ENCODE assay signal across 16 cellular contexts in the genomic region with DNA sequence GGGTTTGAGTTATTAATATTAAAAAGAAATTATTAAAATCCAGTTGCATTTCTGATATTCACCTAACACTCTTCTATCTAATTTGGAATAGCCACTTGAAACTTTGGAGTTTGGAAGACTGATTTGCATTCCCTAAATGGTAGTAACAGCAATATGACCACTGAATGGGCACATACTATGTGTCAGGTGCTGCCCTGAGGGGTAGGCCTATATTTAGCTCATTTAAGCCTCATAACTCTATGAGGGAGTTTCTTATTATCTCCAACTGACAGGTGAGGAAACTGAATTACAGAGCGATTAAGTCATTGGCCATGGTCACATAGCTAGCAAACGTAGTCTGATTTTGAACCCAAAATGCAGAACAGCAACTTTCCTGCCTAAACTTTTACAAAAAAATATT.
DNase-seq lines count a peak whose midpoint lies in the region; ATAC-seq and TF ChIP-seq lines count a peak whose summit lies in the region.
"Had no signal": no experiment of that assay in that cellular context is flagged by ENCODE, and none has a peak within 500 bp of the region (broad histone marks: within the 10 kb centered on the region; RNA-seq: fewer than 3 reads in every experiment).

No MANE protein-coding gene starts in this region.

- H3K27ac ChIP-seq in heart right ventricle (peak overlapping the region in 9 of 10 donors; percentile 76 to 94 (median 89)), trophoblast cell (ENCODE audit: low read depth, low read length) (no peak overlapping the region)
- H3K27ac ChIP-seq: RWPE1, SJCRH30 had no signal

- no peaks in the 10 kb centered on the region for H3K36me3 ChIP-seq in heart right ventricle
- H3K36me3 ChIP-seq in trophoblast cell (ENCODE audit: control insufficient read depth in 1 of 2, insufficient read depth in 2 of 2, low read length in 2 of 2), result no peaks in the 10 kb centered on the region
- H3K36me3 ChIP-seq in BE2C, result no peaks in the 10 kb centered on the region
- H3K36me3 ChIP-seq: SJCRH30 had no signal

- H3K9me3 ChIP-seq in heart right ventricle (no peaks in the 10 kb centered on the region), trophoblast cell (ENCODE audit: insufficient read depth, low read depth, low read length) (no peaks in the 10 kb centered on the region), BE2C (no peaks in the 10 kb centered on the region)
- H3K9me3 ChIP-seq: SJCRH30 had no signal

- H3K79me1 ChIP-seq in trophoblast cell (ENCODE audit: low read length), result no peaks in the 10 kb centered on the region

- H3K18ac ChIP-seq in trophoblast cell (ENCODE audit: low read length), result no peak overlapping the region

- intact Hi-C loops in heart right ventricle (cut with DNase I) (loop anchor here in 3 of 10 donors (5.0 to 10.0 kb wide), 3 partner anchors 59 to 169 kb away; partner anchors contain the start of gene TMEM131 (in 2 of the 3)), Right ventricle myocardium superior (cut with DNase I) (no loop called here), left ventricle myocardium superior (cut with micrococcal nuclease) (no loop called here)

- TF ChIP-seq CTCF in heart right ventricle (IDR thresholded peaks at IDR 0.05) (no peak), omental fat pad (IDR thresholded peaks at IDR 0.05) (no peak), BE2C (IDR thresholded peaks at IDR 0.05; ENCODE audit: low read depth, low read length) (no peak)

- H2AFZ ChIP-seq in trophoblast cell (ENCODE audit: insufficient read depth, low read length, poor library complexity), result no peak overlapping the region

- no peak overlapping the region for H3K14ac ChIP-seq in trophoblast cell (ENCODE audit: low read length)

- no peak overlapping the region for H2BK120ac ChIP-seq in trophoblast cell (ENCODE audit: insufficient read depth, low read length, poor library complexity)

- H3K4me3 ChIP-seq in heart right ventricle, result no peak overlapping the region
- H3K4me3 ChIP-seq in trophoblast cell (ENCODE audit: low read depth, low read length), result no peak overlapping the region
- no peak overlapping the region for H3K4me3 ChIP-seq in BE2C (ENCODE audit: low read depth, low read length)
- H3K4me3 ChIP-seq: SJCRH30 had no signal

- DNase-seq in heart right ventricle (no peak), Right ventricle myocardium superior (no peak), left ventricle myocardium superior (no peak), trophoblast cell (peak; percentile 86 to 94), foreskin melanocyte (no peak), omental fat pad (ENCODE audit: low spot score) (no peak), BE2C (no peak)
- DNase-seq: KG1, NCI-H1092 treated with DMSO at 0.1 percent for 48 hours, NCI-H1436 treated with DMSO at 0.1 percent for 48 hours, NCI-H1930, NCI-H2227 treated with DMSO at 0.1 percent for 48 hours, NCI-H510A, NCI-H748 treated with DMSO at 0.1 percent for 48 hours had no signal

- no peak overlapping the region for H3K9ac ChIP-seq in trophoblast cell (ENCODE audit: low read length)

- H4K8ac ChIP-seq in trophoblast cell (ENCODE audit: low read depth, low read length), result no peak overlapping the region

- H3K79me2 ChIP-seq in trophoblast cell (ENCODE audit: control insufficient read depth, insufficient read depth, low read length, poor library complexity), result no peaks in the 10 kb centered on the region

- H2BK5ac ChIP-seq in trophoblast cell (ENCODE audit: low read depth, low read length, poor library complexity), result no peak overlapping the region

- H3K23ac ChIP-seq in trophoblast cell (ENCODE audit: low read length), result no peak overlapping the region

- H2AK5ac ChIP-seq in trophoblast cell (ENCODE audit: low read length), result no peak overlapping the region

- ATAC-seq in heart right ventricle, result peak in 2 of 8 donors; percentile 15 to 21
- no peak for ATAC-seq in Right ventricle myocardium superior (ENCODE audit: poor library complexity)
- ATAC-seq in left ventricle myocardium superior, result peak; percentile 22
- ATAC-seq in omental fat pad (ENCODE audit: low FRiP score), result no peak

- H4K12ac ChIP-seq in trophoblast cell (ENCODE audit: low read depth, low read length), result no peak overlapping the region

- peaks cover 9 to 58% (median 48%) of the 10 kb centered on the region in 9 donors for H3K4me1 ChIP-seq in heart right ventricle
- peaks cover 9 to 10% of the 10 kb centered on the region in 2 experiments for H3K4me1 ChIP-seq in trophoblast cell (ENCODE audit: control insufficient read depth in 1 of 2, insufficient read depth in 2 of 2, low read length in 2 of 2)
- H3K4me1 ChIP-seq in BE2C, result no peaks in the 10 kb centered on the region

- no peak overlapping the region for H2BK12ac ChIP-seq in trophoblast cell (ENCODE audit: low read length)

- peaks cover 0 to 3% (median 0%) of the 10 kb centered on the region in 7 donors for H3K27me3 ChIP-seq in heart right ventricle
- no peaks in the 10 kb centered on the region for H3K27me3 ChIP-seq in trophoblast cell (ENCODE audit: insufficient read depth, low read length)
- H3K27me3 ChIP-seq in BE2C, result no peaks in the 10 kb centered on the region
- H3K27me3 ChIP-seq: SJCRH30 had no signal

- H3K4ac ChIP-seq in trophoblast cell (ENCODE audit: low read depth, low read length), result no peak overlapping the region

- 60 to 68% methylated on average over 2 of the region's 2 CpGs for WGBS in heart right ventricle, 2 donors
- WGBS in trophoblast cell (ENCODE audit: extremely low coverage, insufficient coverage, insufficient read length), result no CpG with 5 or more reads among the region's 2 CpGs

- H4K91ac ChIP-seq in trophoblast cell (ENCODE audit: low read depth, low read length), result no peak overlapping the region

- no peak overlapping the region for H3K4me2 ChIP-seq in trophoblast cell (ENCODE audit: low read length)

Comparison
In these comparisons a context has a peak if more than half of its experiments do, and no peak if none do; other contexts are left out.
1. DNase-seq: peak in trophoblast cell (2 of 2); none in heart right ventricle (0 of 2), Right ventricle myocardium superior (single experiment), left ventricle myocardium superior (single experiment), foreskin melanocyte (single experiment), omental fat pad (single experiment) and BE2C (single experiment).